In genomic region chr4:169202143-169202699, GRCh38 we compare ENCODE assay signal across 12 cellular contexts.
A peak's percentile ranks its signal among the peaks of the same experiment; 100 is the strongest.
DNase-seq lines count a peak whose midpoint lies in the region; ATAC-seq and TF ChIP-seq lines count a peak whose summit lies in the region.
"Had no signal": no experiment of that assay in that cellular context is flagged by ENCODE, and none has a peak within 500 bp of the region (broad histone marks: within the 10 kb centered on the region; RNA-seq: fewer than 3 reads in every experiment).

No MANE protein-coding gene starts in this region.

- no peaks in the 10 kb centered on the region for H3K9me3 ChIP-seq in gastrocnemius medialis
- H3K9me3 ChIP-seq: ovary had no signal

- H3K27me3 ChIP-seq in gastrocnemius medialis: no peaks in the 10 kb centered on the region
- H3K27me3 ChIP-seq: ovary had no signal

- peak overlapping the region; percentile 32 to 50 (median 43) for H3K27ac ChIP-seq in gastrocnemius medialis

- DNase-seq in fibroblast of the aortic adventitia (ENCODE audit: low read depth) (peak; percentile 23), gastrocnemius medialis (no peak), HuH-7.5 (ENCODE audit: low spot score) (no peak), NCI-H1436 (lab: John Stamatoyannopoulos, UW) (no peak), HEK293T (ENCODE audit: extremely low spot score) (no peak)
- DNase-seq: DMS153, NCI-H510A, ovary, T-helper 1 cell had no signal

- TF ChIP-seq CTCF in fibroblast of the aortic adventitia (IDR thresholded peaks at IDR 0.05; ENCODE audit: insufficient read depth, low read length) (no peak), gastrocnemius medialis (IDR thresholded peaks at IDR 0.05 in 4 of 5, conservative IDR thresholded peaks at IDR 0.05 in 1 of 5) (no peak)

- in situ Hi-C loops in gastrocnemius medialis (cut with MboI; ENCODE audit: low sequenced_read_pairs in 4 of 4): no loop called here

- intact Hi-C loops in gastrocnemius medialis (cut with DNase I; ENCODE audit: low total_unique reads): no loop called here

- no peak for TF ChIP-seq POLR2A in gastrocnemius medialis (IDR thresholded peaks at IDR 0.05)

- CTCF ChIA-PET in HEK293T (lab: Yijun Ruan, JAX): no interaction called here

- peaks cover 26 to 39% of the 10 kb centered on the region in 2 donors for H3K4me1 ChIP-seq in gastrocnemius medialis

- ATAC-seq in GM18909 (IDR thresholded peaks at IDR 0.05; ENCODE audit: poor library complexity, unreplicated experiment) (peak; percentile 60), HG03175 (IDR thresholded peaks at IDR 0.05; ENCODE audit: unreplicated experiment) (peak; percentile 48), gastrocnemius medialis (no peak), HG03469 (IDR thresholded peaks at IDR 0.05; ENCODE audit: unreplicated experiment) (no peak)

- H3K36me3 ChIP-seq in gastrocnemius medialis: no peaks in the 10 kb centered on the region
- H3K36me3 ChIP-seq: ovary had no signal

- POLR2A ChIA-PET in HEK293T (lab: Yijun Ruan, JAX): no interaction called here

- H3K4me3 ChIP-seq in fibroblast of the aortic adventitia (ENCODE audit: low read depth, low read length) (no peak overlapping the region), gastrocnemius medialis (no peak overlapping the region)
- H3K4me3 ChIP-seq: ovary had no signal

TF ChIP-seq in HEK293T, 16 proteins besides CTCF, POLR2A, EP300 and RAD21:
- TF ChIP-seq HDGF (IDR thresholded peaks at IDR 0.05; ENCODE audit: borderline replicate concordance): no peak
- TF ChIP-seq LEF1 (IDR thresholded peaks at IDR 0.05; ENCODE audit: borderline replicate concordance): no peak
TF ChIP-seq in HEK293T: peak in this region for 0.

Comparison
In these comparisons a context has a peak if more than half of its experiments do, and no peak if none do; other contexts are left out.
1. ATAC-seq: peak in GM18909 (single experiment) and HG03175 (single experiment); none in gastrocnemius medialis (0 of 2) and HG03469 (single experiment).